ENCODE assay signal across 8 cellular contexts in the genomic region with DNA sequence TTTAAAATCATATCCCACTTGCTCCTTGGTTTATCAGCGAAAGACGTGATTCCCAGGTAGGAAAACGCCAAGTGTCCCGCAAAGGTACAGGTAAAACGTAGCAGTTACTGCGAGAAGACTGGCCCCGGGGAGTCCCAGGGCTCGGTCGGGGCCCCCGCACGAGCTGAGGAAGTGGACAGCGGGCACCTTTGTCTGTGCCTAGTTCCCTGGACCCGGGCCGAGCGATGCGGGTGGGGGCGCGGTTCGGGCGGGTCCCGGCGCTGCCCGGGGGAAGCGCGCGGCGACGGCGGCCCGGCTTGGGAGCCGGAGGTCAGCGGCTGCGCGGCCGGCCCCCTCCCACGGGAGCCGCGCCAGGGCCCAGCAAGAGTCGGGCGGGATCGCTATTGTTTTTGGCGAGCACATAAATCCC.
DNase-seq lines count a peak whose midpoint lies in the region; ATAC-seq, FAIRE-seq and TF ChIP-seq lines count a peak whose summit lies in the region.

No MANE protein-coding gene starts in this region.

- no peaks in the 10 kb centered on the region for H3K79me2 ChIP-seq in DOHH2 (ENCODE audit: control insufficient read depth, low read length)

- peak; percentile 35 for DNase-seq in HTR-8/SVneo (ENCODE audit: insufficient read length, low spot score)
- DNase-seq in astrocyte of the cerebellum (ENCODE audit: low read depth), result no peak
- no peak for DNase-seq in stimulated activated effector memory CD8-positive, alpha-beta T cell treated with anti-CD3 and anti-CD28 coated beads, Interleukin-12 subunit alpha, Interleukin-12 subunit beta, amount 100 ng/mL, for 72 hours (ENCODE audit: low spot score in 2 of 2)
- no peak for DNase-seq in NCI-H187 (lab: John Stamatoyannopoulos, UW)
- no peak for DNase-seq in NCI-H128 (lab: John Stamatoyannopoulos, UW; ENCODE audit: unreplicated experiment)

- H3K27ac ChIP-seq in DOHH2 (ENCODE audit: low read depth, low read length), result no peak overlapping the region
- H3K27ac ChIP-seq in iPS-20b (ENCODE audit: low read length), result peak overlapping the region; percentile 67

- H4K20me1 ChIP-seq in DOHH2 (ENCODE audit: control insufficient read depth, insufficient read depth, low read depth, low read length), result no peaks in the 10 kb centered on the region

- H3K9me3 Mint-ChIP-seq in stimulated activated effector memory CD8-positive, alpha-beta T cell treated with anti-CD3 and anti-CD28 coated beads, Interleukin-12 subunit alpha, Interleukin-12 subunit beta, amount 100 ng/mL, for 72 hours, result no peaks in the 10 kb centered on the region

- in situ Hi-C loops in astrocyte of the cerebellum (cut with HindIII; ENCODE audit: low sequenced_read_pairs), result no loop called here

- H3K27ac Mint-ChIP-seq in stimulated activated effector memory CD8-positive, alpha-beta T cell treated with anti-CD3 and anti-CD28 coated beads, Interleukin-12 subunit alpha, Interleukin-12 subunit beta, amount 100 ng/mL, for 72 hours, result no peak overlapping the region

- peak overlapping the region; percentile 78 for H3K4me3 Mint-ChIP-seq in stimulated activated effector memory CD8-positive, alpha-beta T cell treated with anti-CD3 and anti-CD28 coated beads, Interleukin-12 subunit alpha, Interleukin-12 subunit beta, amount 100 ng/mL, for 72 hours

- H3K9me3 ChIP-seq in DOHH2 (ENCODE audit: control insufficient read depth, insufficient read depth, low read length) (no peaks in the 10 kb centered on the region), iPS-20b (ENCODE audit: insufficient read depth, low read depth, low read length) (no peaks in the 10 kb centered on the region)

- H3K27me3 ChIP-seq in DOHH2 (ENCODE audit: control insufficient read depth, low read length), result peaks cover 58% of the 10 kb centered on the region
- peaks cover 11% of the 10 kb centered on the region for H3K27me3 ChIP-seq in iPS-20b (ENCODE audit: insufficient read depth, low read length)

- peaks cover 7% of the 10 kb centered on the region for H3K4me1 Mint-ChIP-seq in stimulated activated effector memory CD8-positive, alpha-beta T cell treated with anti-CD3 and anti-CD28 coated beads, Interleukin-12 subunit alpha, Interleukin-12 subunit beta, amount 100 ng/mL, for 72 hours

- H3K36me3 ChIP-seq in DOHH2 (ENCODE audit: control insufficient read depth, low read length) (no peaks in the 10 kb centered on the region), iPS-20b (ENCODE audit: insufficient read depth, low read depth, low read length) (no peaks in the 10 kb centered on the region)

- H3K4me3 ChIP-seq in DOHH2 (ENCODE audit: low read length), result peak overlapping the region; percentile 73
- H3K4me3 ChIP-seq in astrocyte of the cerebellum (ENCODE audit: low read depth, low read length), result peak overlapping the region; percentile 71
- peak overlapping the region; percentile 90 for H3K4me3 ChIP-seq in iPS-20b (ENCODE audit: low read length)

- no peaks in the 10 kb centered on the region for H3K36me3 Mint-ChIP-seq in stimulated activated effector memory CD8-positive, alpha-beta T cell treated with anti-CD3 and anti-CD28 coated beads, Interleukin-12 subunit alpha, Interleukin-12 subunit beta, amount 100 ng/mL, for 72 hours

- peak overlapping the region; percentile 63 for H3K4me2 ChIP-seq in DOHH2 (ENCODE audit: low read length)

- no peak for FAIRE-seq in HTR-8/SVneo (lab: Jason Lieb, UNC)

- H3K9me2 ChIP-seq in DOHH2 (replicated peaks; ENCODE audit: control insufficient read depth, low read length), result no peaks in the 10 kb centered on the region

- ATAC-seq in stimulated activated effector memory CD8-positive, alpha-beta T cell treated with anti-CD3 and anti-CD28 coated beads, Interleukin-12 subunit alpha, Interleukin-12 subunit beta, amount 100 ng/mL, for 72 hours, result peak; percentile 6
- ATAC-seq in HG03039 (IDR thresholded peaks at IDR 0.05; ENCODE audit: unreplicated experiment), result no peak

- H3F3A ChIP-seq in DOHH2 (ENCODE audit: control insufficient read depth, insufficient read depth), result peaks cover 4% of the 10 kb centered on the region; the same call in 1 of the 2 replicates

- H3K4me1 ChIP-seq in DOHH2 (ENCODE audit: control insufficient read depth, low read length) (peaks cover 7% of the 10 kb centered on the region), iPS-20b (ENCODE audit: insufficient read depth, low read length) (0 out of 2 replicates have a peak, but pooled peaks cover 2% of the 10 kb centered on the region)

- peak overlapping the region; percentile 88 for H3K9ac ChIP-seq in iPS-20b (ENCODE audit: low read depth, low read length)

- TF ChIP-seq CTCF in DOHH2 (IDR thresholded peaks at IDR 0.05; ENCODE audit: low read depth, low read length, poor library complexity, severe bottlenecking), result no peak
- no peak for TF ChIP-seq CTCF in astrocyte of the cerebellum (IDR thresholded peaks at IDR 0.05; ENCODE audit: low read depth, low read length, missing control alignments)
